ENCODE assay signal across 38 cellular contexts in genomic region chr14:85447883-85448282, GRCh38.
"Had no signal": no experiment of that assay in that cellular context is flagged by ENCODE, and none has a peak within 500 bp of the region (broad histone marks: within the 10 kb centered on the region; RNA-seq: fewer than 3 reads in every experiment).

No MANE protein-coding gene starts in this region.

- H3K36me3 Mint-ChIP-seq: activated CD8-positive, alpha-beta memory T cell treated with anti-CD3 and anti-CD28 coated beads, Interleukin-2, amount 10 ng/mL, durations not matched to agents 7 days and 5 days; activated naive CD4-positive, alpha-beta T cell treated with anti-CD3 and anti-CD28 coated beads, Interleukin-2, amount 50 U/mL, for 72 hours; activated naive CD8-positive, alpha-beta T cell treated with anti-CD3 and anti-CD28 coated beads for 36 hours had no signal

- H3K4me3 Mint-ChIP-seq: activated CD4-positive, alpha-beta memory T cell treated with anti-CD3 and anti-CD28 coated beads, Interleukin-2, amount 10 ng/mL, durations not matched to agents 7 days and 5 days; activated CD4-positive, alpha-beta T cell treated with anti-CD3 and anti-CD28 coated beads for 36 hours; activated CD4-positive, alpha-beta T cell treated with anti-CD3 and anti-CD28 coated beads, Interleukin-2, amount 10 ng/mL, durations not matched to agents 7 days and 5 days; activated CD8-positive, alpha-beta memory T cell treated with anti-CD3 and anti-CD28 coated beads, Interleukin-2, amount 10 ng/mL, durations not matched to agents 7 days and 5 days; activated CD8-positive, alpha-beta T cell treated with anti-CD3 and anti-CD28 coated beads, Interleukin-2, amount 10 ng/mL, durations not matched to agents 7 days and 5 days; activated naive CD4-positive, alpha-beta T cell treated with anti-CD3 and anti-CD28 coated beads for 36 hours; activated naive CD8-positive, alpha-beta T cell treated with anti-CD3 and anti-CD28 coated beads for 36 hours; activated T-cell treated with anti-CD3 and anti-CD28 coated beads, Interleukin-2, amount 50 U/mL, for 24 hours; activated T-helper 1 cell treated with anti-CD3 and anti-CD28 coated beads, Interleukin-12 subunit alpha, Interleukin-12 subunit beta, Interleukin-2, Interleukin-4 antibody, amounts not matched to agents 30 ng/mL and 10 ng/mL and 1 ng/mL, durations not matched to agents 14 hours and 24 hours and 36 hours; activated T-helper 17 cell treated with anti-CD3 and anti-CD28 coated beads, Interleukin-2, amount 50 U/mL, for 72 hours; central memory CD8-positive, alpha-beta T cell; T-helper 1 cell treated with Interleukin-12 subunit alpha and Interleukin-12 subunit beta and Interleukin-4 antibody, amounts not matched to agents 30 μg/mL and 1 μg/mL, for 36 hours; T-helper 2 cell treated with Interferon-gamma antibody and Interleukin-4, amounts not matched to agents 5 μg/mL and 100 μg/mL, for 36 hours had no signal

- H3K27me3 Mint-ChIP-seq: activated CD4-positive, alpha-beta memory T cell treated with anti-CD3 and anti-CD28 coated beads, Interleukin-2, amount 10 ng/mL, durations not matched to agents 7 days and 5 days; activated CD4-positive, alpha-beta T cell treated with anti-CD3 and anti-CD28 coated beads for 36 hours; activated CD4-positive, alpha-beta T cell treated with anti-CD3 and anti-CD28 coated beads, Interleukin-2, amount 10 ng/mL, durations not matched to agents 7 days and 5 days; activated CD8-positive, alpha-beta memory T cell treated with anti-CD3 and anti-CD28 coated beads, Interleukin-2, amount 10 ng/mL, durations not matched to agents 7 days and 5 days; activated naive CD8-positive, alpha-beta T cell treated with anti-CD3 and anti-CD28 coated beads for 36 hours; activated T-cell treated with anti-CD3 and anti-CD28 coated beads, Interleukin-2, amount 50 U/mL, for 24 hours; activated T-helper 17 cell treated with anti-CD3 and anti-CD28 coated beads, Interleukin-2, amount 50 U/mL, for 72 hours; central memory CD8-positive, alpha-beta T cell had no signal

- DNase-seq: activated CD4-positive, alpha-beta memory T cell treated with anti-CD3 and anti-CD28 coated beads, Interleukin-2, amount 10 ng/mL, durations not matched to agents 7 days and 5 days; activated CD4-positive, alpha-beta T cell treated with anti-CD3 and anti-CD28 coated beads for 1 hour; activated CD4-positive, alpha-beta T cell treated with anti-CD3 and anti-CD28 coated beads for 36 hours; activated CD4-positive, alpha-beta T cell treated with anti-CD3 and anti-CD28 coated beads for 48 hours; activated CD4-positive, alpha-beta T cell treated with anti-CD3 and anti-CD28 coated beads, Interleukin-2, amount 10 ng/mL, durations not matched to agents 7 days and 5 days; activated CD4-positive, alpha-beta T cell treated with anti-CD3 and anti-CD28 coated beads, Interleukin-2, amount 50 U/mL, for 48 hours; activated CD4-positive, CD25-positive, alpha-beta regulatory T cell; activated CD8-positive, alpha-beta memory T cell treated with anti-CD3 and anti-CD28 coated beads for 24 hours; activated CD8-positive, alpha-beta memory T cell treated with anti-CD3 and anti-CD28 coated beads, Interleukin-2, amount 10 ng/mL, durations not matched to agents 7 days and 5 days; activated CD8-positive, alpha-beta memory T cell treated with anti-CD3 and anti-CD28 coated beads, Interleukin-2, amount 50 U/mL, for 48 hours; activated CD8-positive, alpha-beta T cell treated with anti-CD3 and anti-CD28 coated beads, Interleukin-2, amount 10 ng/mL, durations not matched to agents 7 days and 5 days; activated effector memory CD4-positive, alpha-beta T cell treated with anti-CD3 and anti-CD28 coated beads, Interleukin-2, amount 50 U/mL, for 16 hours; activated gamma-delta T cell treated with Interleukin-2 at 50 U/mL for 16 hours; activated naive CD4-positive, alpha-beta T cell; activated naive CD4-positive, alpha-beta T cell treated with anti-CD3 and anti-CD28 coated beads for 36 hours; activated naive CD4-positive, alpha-beta T cell treated with anti-CD3 and anti-CD28 coated beads, Interleukin-2, amount 50 U/mL, for 16 hours; activated naive CD8-positive, alpha-beta T cell treated with anti-CD3 and anti-CD28 coated beads for 36 hours; activated T-cell treated with anti-CD3 and anti-CD28 coated beads, Interleukin-2, amount 50 U/mL, for 24 hours; activated T-cell treated with anti-CD3 and anti-CD28 coated beads, Interleukin-2, amount 50 U/mL, for 48 hours; adrenal gland; amniotic stem cell; aorta; body of pancreas; brain microvascular endothelial cell; caudate nucleus; cerebellar nuclear complex; T-helper 1 cell; T-helper 2 cell; T-helper 9 cell had no signal

- H3K9me3 ChIP-seq: adrenal gland, body of pancreas had no signal

- H3K4me1 Mint-ChIP-seq: activated CD4-positive, alpha-beta memory T cell treated with anti-CD3 and anti-CD28 coated beads, Interleukin-2, amount 10 ng/mL, durations not matched to agents 7 days and 5 days; activated CD4-positive, alpha-beta T cell treated with anti-CD3 and anti-CD28 coated beads for 36 hours; activated CD4-positive, alpha-beta T cell treated with anti-CD3 and anti-CD28 coated beads, Interleukin-2, amount 10 ng/mL, durations not matched to agents 7 days and 5 days; activated CD8-positive, alpha-beta memory T cell treated with anti-CD3 and anti-CD28 coated beads, Interleukin-2, amount 10 ng/mL, durations not matched to agents 7 days and 5 days; activated naive CD8-positive, alpha-beta T cell treated with anti-CD3 and anti-CD28 coated beads for 36 hours; activated T-helper 17 cell treated with anti-CD3 and anti-CD28 coated beads, Interleukin-2, amount 50 U/mL, for 72 hours; central memory CD8-positive, alpha-beta T cell had no signal

- ATAC-seq: activated CD4-positive, alpha-beta T cell treated with anti-CD3 and anti-CD28 coated beads for 36 hours; activated CD4-positive, CD25-positive, alpha-beta regulatory T cell treated with anti-CD3 and anti-CD28 coated beads, Interleukin-2, amount 50 U/mL, for 24 hours; activated CD8-positive, alpha-beta memory T cell treated with anti-CD3 and anti-CD28 coated beads, Interleukin-2, amount 10 ng/mL, durations not matched to agents 7 days and 5 days; activated CD8-positive, alpha-beta T cell treated with anti-CD3 and anti-CD28 coated beads, Interleukin-2, amount 10 ng/mL, durations not matched to agents 7 days and 5 days; activated naive CD4-positive, alpha-beta T cell treated with anti-CD3 and anti-CD28 coated beads, Interleukin-2, amount 50 U/mL, for 72 hours; activated T-helper 17 cell treated with anti-CD3 and anti-CD28 coated beads, Interleukin-2, amount 50 U/mL, for 72 hours; body of pancreas had no signal

- H3K27ac Mint-ChIP-seq: activated CD4-positive, alpha-beta memory T cell treated with anti-CD3 and anti-CD28 coated beads, Interleukin-2, amount 10 ng/mL, durations not matched to agents 7 days and 5 days; activated CD4-positive, alpha-beta T cell treated with anti-CD3 and anti-CD28 coated beads for 36 hours; activated CD4-positive, alpha-beta T cell treated with anti-CD3 and anti-CD28 coated beads, Interleukin-2, amount 10 ng/mL, durations not matched to agents 7 days and 5 days; activated CD8-positive, alpha-beta memory T cell treated with anti-CD3 and anti-CD28 coated beads, Interleukin-2, amount 10 ng/mL, durations not matched to agents 7 days and 5 days; activated CD8-positive, alpha-beta T cell treated with anti-CD3 and anti-CD28 coated beads, Interleukin-2, amount 10 ng/mL, durations not matched to agents 7 days and 5 days; activated naive CD4-positive, alpha-beta T cell treated with anti-CD3 and anti-CD28 coated beads for 36 hours; activated naive CD4-positive, alpha-beta T cell treated with anti-CD3 and anti-CD28 coated beads, Interleukin-2, amount 50 U/mL, for 72 hours; activated naive CD8-positive, alpha-beta T cell treated with anti-CD3 and anti-CD28 coated beads for 36 hours; activated T-cell treated with anti-CD3 and anti-CD28 coated beads, Interleukin-2, amount 50 U/mL, for 24 hours; activated T-helper 1 cell treated with anti-CD3 and anti-CD28 coated beads, Interleukin-12 subunit alpha, Interleukin-12 subunit beta, Interleukin-2, Interleukin-4 antibody, amounts not matched to agents 30 ng/mL and 10 ng/mL and 1 ng/mL, durations not matched to agents 14 hours and 24 hours and 36 hours; activated T-helper 17 cell treated with anti-CD3 and anti-CD28 coated beads, Interleukin-2, amount 50 U/mL, for 72 hours; T-helper 1 cell treated with Interleukin-12 subunit alpha and Interleukin-12 subunit beta and Interleukin-4 antibody, amounts not matched to agents 30 μg/mL and 1 μg/mL, for 36 hours; T-helper 2 cell treated with Interferon-gamma antibody and Interleukin-4, amounts not matched to agents 5 μg/mL and 100 μg/mL, for 36 hours had no signal

- H3K36me3 ChIP-seq: adrenal gland, brain microvascular endothelial cell, cardiac muscle cell had no signal

- H3K4me3 ChIP-seq: adrenal gland, body of pancreas, cardiac muscle cell had no signal

- H3K9me3 Mint-ChIP-seq: activated CD4-positive, alpha-beta T cell treated with anti-CD3 and anti-CD28 coated beads, Interleukin-2, amount 10 ng/mL, durations not matched to agents 7 days and 5 days; activated naive CD8-positive, alpha-beta T cell treated with anti-CD3 and anti-CD28 coated beads for 36 hours had no signal

- H3K27ac ChIP-seq: adrenal gland, body of pancreas, brain microvascular endothelial cell, cardiac muscle cell, VCaP had no signal

- H3K27me3 ChIP-seq: adrenal gland, body of pancreas, brain microvascular endothelial cell, cardiac muscle cell had no signal

- H3K4me1 ChIP-seq: adrenal gland had no signal
